8 cellular contexts compared by ENCODE assay signal in the genomic region with DNA sequence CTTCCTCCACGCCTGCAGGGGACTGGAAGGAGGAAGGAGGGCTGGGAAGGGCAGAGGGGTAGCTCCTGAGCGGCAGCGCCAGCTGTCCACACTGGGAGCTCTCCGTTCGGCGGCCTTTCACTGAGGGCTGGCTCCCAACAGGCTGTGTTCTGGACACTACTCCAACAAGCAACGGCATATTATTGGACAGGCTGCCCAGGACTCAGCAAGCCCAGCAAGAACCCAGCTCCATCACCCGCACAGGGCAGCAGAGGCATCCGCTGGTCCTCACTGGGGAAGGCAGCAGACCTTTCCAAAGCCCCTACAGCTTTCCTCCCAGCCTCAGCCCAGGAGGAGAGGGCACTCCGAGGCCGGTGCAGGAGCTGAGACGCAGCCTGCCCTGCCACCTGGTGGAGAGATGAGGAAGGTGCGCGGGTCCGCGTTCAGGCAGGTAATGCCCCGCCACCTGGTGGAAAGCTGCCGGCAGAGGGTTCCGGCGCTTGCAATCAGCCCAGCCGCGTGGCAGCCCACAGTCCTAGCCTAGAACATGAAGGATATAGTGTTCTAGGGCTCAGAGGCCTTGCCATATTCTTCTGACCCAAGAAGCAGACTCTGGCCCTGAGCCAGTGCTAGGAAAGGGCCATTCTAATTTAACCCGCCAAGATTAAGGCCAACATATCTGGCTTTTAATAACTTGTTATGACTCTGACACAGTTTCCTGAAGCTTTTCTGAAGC.
DNase-seq lines count a peak whose midpoint lies in the region; ATAC-seq and TF ChIP-seq lines count a peak whose summit lies in the region.

No MANE protein-coding gene starts in this region.

- H3K27me3 Mint-ChIP-seq in natural killer cell (ENCODE audit: low read depth in 2 of 2), result peaks cover 9 to 28% of the 10 kb centered on the region in 2 donors
- H3K27me3 Mint-ChIP-seq in stimulated activated memory B cell treated with anti-CD40 and anti-IgM and Interleukin-4, amounts not matched to agents 10 μg/mL and 1 μg/mL and 100 μg/mL, for 72 hours, result peaks cover 28% of the 10 kb centered on the region

- H3K4me3 Mint-ChIP-seq in natural killer cell, result no peak overlapping the region
- H3K4me3 Mint-ChIP-seq in stimulated activated memory B cell treated with anti-CD40 and anti-IgM and Interleukin-4, amounts not matched to agents 10 μg/mL and 1 μg/mL and 100 μg/mL, for 72 hours, result no peak overlapping the region

- WGBS in esophagus muscularis mucosa, result 39% methylated on average over 16 of the region's 23 CpGs

- CTCF ChIA-PET in OCI-LY7 (lab: Charles Lee; ENCODE audit: unreplicated experiment), result interaction anchor here (0.6 to 2.6 kb wide), 6 partner anchors 12 to 190 kb away, joined by 3 to 13 read pairs (median 3); no protein-coding TSS in a partner anchor

- ATAC-seq in GM21576 (IDR thresholded peaks at IDR 0.05; ENCODE audit: unreplicated experiment), result peak; percentile 94
- ATAC-seq in natural killer cell, result peak; percentile 97 to 100 (median 100)
- peak; percentile 93 for ATAC-seq in stimulated activated memory B cell treated with anti-CD40 and anti-IgM and Interleukin-4, amounts not matched to agents 10 μg/mL and 1 μg/mL and 100 μg/mL, for 72 hours

- H3K9me3 ChIP-seq in OCI-LY7 (ENCODE audit: low read length) (no peaks in the 10 kb centered on the region), esophagus muscularis mucosa (no peaks in the 10 kb centered on the region)

- peak; percentile 98 for TF ChIP-seq RAD21 in Ishikawa (IDR thresholded peaks at IDR 0.05; ENCODE audit: low read depth)

- peak; percentile 98 for TF ChIP-seq CTCF in OCI-LY7 (conservative IDR thresholded peaks at IDR 0.05; ENCODE audit: low read length)
- TF ChIP-seq CTCF in esophagus muscularis mucosa (IDR thresholded peaks at IDR 0.05), result peak in 2 of 3 experiments; percentile 99
- TF ChIP-seq CTCF in natural killer cell (IDR thresholded peaks at IDR 0.05), result peak; percentile 100

- H3K27ac ChIP-seq in OCI-LY7 (ENCODE audit: low read depth, low read length, poor library complexity, severe bottlenecking) (no peak overlapping the region), esophagus muscularis mucosa (replicated peaks in 1 of 4) (no peak overlapping the region)

- TF ChIP-seq EP300 in Ishikawa (IDR thresholded peaks at IDR 0.05; ENCODE audit: borderline replicate concordance) (no peak; the same call in 1 of the 2 replicates), esophagus muscularis mucosa (IDR thresholded peaks at IDR 0.05) (no peak)

- DNase-seq in DMS53 treated with DMSO at 0.1 percent for 48 hours (lab: John Stamatoyannopoulos, UW; ENCODE audit: unreplicated experiment) (peak; percentile 84), OCI-LY7 (ENCODE audit: low spot score) (peak; percentile 78), esophagus muscularis mucosa (ENCODE audit: extremely low spot score) (peak; percentile 92), natural killer cell (peak; percentile 88)
- peak; percentile 91 for DNase-seq in activated T-cell treated with anti-CD3 and anti-CD28 coated beads, Interleukin-2, amount 50 U/mL, for 1 hour

- H3K9me3 Mint-ChIP-seq in natural killer cell, result no peaks in the 10 kb centered on the region
- H3K9me3 Mint-ChIP-seq in stimulated activated memory B cell treated with anti-CD40 and anti-IgM and Interleukin-4, amounts not matched to agents 10 μg/mL and 1 μg/mL and 100 μg/mL, for 72 hours, result no peaks in the 10 kb centered on the region

- H2AFZ ChIP-seq in OCI-LY7 (ENCODE audit: low read length), result no peak overlapping the region

- H3K4me1 Mint-ChIP-seq in natural killer cell, result no peaks in the 10 kb centered on the region
- H3K4me1 Mint-ChIP-seq in stimulated activated memory B cell treated with anti-CD40 and anti-IgM and Interleukin-4, amounts not matched to agents 10 μg/mL and 1 μg/mL and 100 μg/mL, for 72 hours, result no peaks in the 10 kb centered on the region

- BruUV-seq in OCI-LY7 (replicated peaks; lab: Mats Ljungman, UMichigan), result no TSS peak

- no peaks in the 10 kb centered on the region for H3K79me2 ChIP-seq in OCI-LY7 (ENCODE audit: insufficient read depth, low read depth, low read length)

- POLR2A ChIA-PET in OCI-LY7 (lab: Charles Lee), result interaction anchor here (0.5 to 0.7 kb wide), 3 partner anchors 33 to 206 kb away, joined by 4 to 9 read pairs (median 5); no protein-coding TSS in a partner anchor

- H3K9me2 ChIP-seq in OCI-LY7 (ENCODE audit: insufficient read depth, low read length), result no peaks in the 10 kb centered on the region

- no peak for TF ChIP-seq POLR2A in esophagus muscularis mucosa (IDR thresholded peaks at IDR 0.05; ENCODE audit: low read depth)

- H3K27me3 ChIP-seq in esophagus muscularis mucosa, result no peaks in the 10 kb centered on the region

- no peak overlapping the region for H3K27ac Mint-ChIP-seq in natural killer cell
- H3K27ac Mint-ChIP-seq in stimulated activated memory B cell treated with anti-CD40 and anti-IgM and Interleukin-4, amounts not matched to agents 10 μg/mL and 1 μg/mL and 100 μg/mL, for 72 hours, result no peak overlapping the region

- H3K36me3 Mint-ChIP-seq in natural killer cell, result no peaks in the 10 kb centered on the region
- no peaks in the 10 kb centered on the region for H3K36me3 Mint-ChIP-seq in stimulated activated memory B cell treated with anti-CD40 and anti-IgM and Interleukin-4, amounts not matched to agents 10 μg/mL and 1 μg/mL and 100 μg/mL, for 72 hours

- no peak overlapping the region for H3K4me2 ChIP-seq in OCI-LY7 (ENCODE audit: low read length)

- H3K4me1 ChIP-seq in OCI-LY7 (ENCODE audit: insufficient read depth, low read length, poor library complexity, severe bottlenecking), result no peaks in the 10 kb centered on the region
- peaks cover 15 to 19% (median 16%) of the 10 kb centered on the region in 4 donors for H3K4me1 ChIP-seq in esophagus muscularis mucosa

- no peaks in the 10 kb centered on the region for H4K20me1 ChIP-seq in OCI-LY7 (ENCODE audit: insufficient read depth, low read length)

- H3K4me3 ChIP-seq in OCI-LY7 (ENCODE audit: low read depth, low read length, poor library complexity, severe bottlenecking) (no peak overlapping the region), esophagus muscularis mucosa (no peak overlapping the region)

- no peaks in the 10 kb centered on the region for H3K36me3 ChIP-seq in OCI-LY7 (ENCODE audit: insufficient read depth, low read length)
- H3K36me3 ChIP-seq in esophagus muscularis mucosa, result no peaks in the 10 kb centered on the region

- intact Hi-C loops in OCI-LY7 (cut with micrococcal nuclease; ENCODE audit: unreplicated experiment) (loop anchor here (2.0 to 5.0 kb wide), 2 partner anchors 182 to 189 kb away; no protein-coding TSS in a partner anchor), esophagus muscularis mucosa (cut with DNase I) (loop anchor here (2.0 to 5.0 kb wide), 3 partner anchors 74 to 121 kb away; a partner anchor contains a TSS), natural killer cell (cut with micrococcal nuclease) (loop anchor here (1.0 to 5.0 kb wide), 4 partner anchors 66 to 188 kb away; no protein-coding TSS in a partner anchor)

TF ChIP-seq in Ishikawa, 13 proteins besides CTCF, POLR2A, EP300 and RAD21:
- TF ChIP-seq EGR1 (IDR thresholded peaks at IDR 0.05) (no peak), YY1 (IDR thresholded peaks at IDR 0.05; ENCODE audit: low read depth) (0 out of 2 replicates have a peak, but pooled peaks have one; percentile 39)
- TF ChIP-seq, protein P1, sequence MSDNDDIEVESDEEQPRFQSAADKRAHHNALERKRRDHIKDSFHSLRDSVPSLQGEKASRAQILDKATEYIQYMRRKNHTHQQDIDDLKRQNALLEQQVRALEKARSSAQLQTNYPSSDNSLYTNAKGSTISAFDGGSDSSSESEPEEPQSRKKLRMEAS (IDR thresholded peaks at IDR 0.05), result peak; percentile 63; the same call in 1 of the 2 replicates
